23 cellular contexts compared by ENCODE assay signal in genomic region chr9:99176527-99177013, GRCh38. TPM values are rescaled to one million over a fixed set of nuclear protein-coding genes. Genes with fewer than 3 reads are reported as not detected.
DNase-seq lines count a peak whose midpoint lies in the region; ATAC-seq and TF ChIP-seq lines count a peak whose summit lies in the region.
"Had no signal": no experiment of that assay in that cellular context is flagged by ENCODE, and none has a peak within 500 bp of the region (broad histone marks: within the 10 kb centered on the region; RNA-seq: fewer than 3 reads in every experiment).

No MANE protein-coding gene starts in this region.

- H3K4me2 ChIP-seq in OCI-LY3 (ENCODE audit: low read length) = peak overlapping the region; percentile 46
- no peak overlapping the region for H3K4me2 ChIP-seq in smooth muscle cell
- no peak overlapping the region for H3K4me2 ChIP-seq in MM.1S (ENCODE audit: low read depth, low read length)
- H3K4me2 ChIP-seq: A549 had no signal

- peak overlapping the region; percentile 1 for H3K4me3 Mint-ChIP-seq in glutamatergic neuron (ENCODE audit: unreplicated experiment)
- H3K4me3 Mint-ChIP-seq: activated CD4-positive, alpha-beta T cell treated with anti-CD3 and anti-CD28 coated beads, Interleukin-2, amount 10 ng/mL, durations not matched to agents 24 days and 14 days; naive thymus-derived CD8-positive, alpha-beta T cell had no signal

- H3K27ac ChIP-seq in OCI-LY3 (ENCODE audit: low read length) (peak overlapping the region; percentile 99), smooth muscle cell (ENCODE audit: low read depth) (peak overlapping the region; percentile 60), aorta (ENCODE audit: low read depth in 1 of 2, low read length in 2 of 2) (no peak overlapping the region), MM.1S (ENCODE audit: low read length) (no peak overlapping the region)
- H3K27ac ChIP-seq: A549, C4-2B, psoas muscle, SK-N-MC, transverse colon had no signal

- peaks cover 23% of the 10 kb centered on the region for H3K9me3 Mint-ChIP-seq in glutamatergic neuron (ENCODE audit: unreplicated experiment)
- H3K9me3 Mint-ChIP-seq: activated CD4-positive, alpha-beta T cell treated with anti-CD3 and anti-CD28 coated beads, Interleukin-2, amount 10 ng/mL, durations not matched to agents 24 days and 14 days; naive thymus-derived CD8-positive, alpha-beta T cell had no signal

- WGBS in smooth muscle cell (ENCODE audit: low lambda C conversion rate) = 16% methylated on average over 4 of the region's 4 CpGs
- 84 to 85% methylated on average over 4 of the region's 4 CpGs for WGBS in aorta, 2 donors

- H3K9me3 ChIP-seq in OCI-LY3 (ENCODE audit: insufficient read depth, low read length) = no peaks in the 10 kb centered on the region
- H3K9me3 ChIP-seq in smooth muscle cell (replicated peaks; ENCODE audit: low read depth) = no peaks in the 10 kb centered on the region
- H3K9me3 ChIP-seq in aorta (ENCODE audit: control insufficient read depth, low read length) = no peaks in the 10 kb centered on the region
- no peaks in the 10 kb centered on the region for H3K9me3 ChIP-seq in MM.1S (replicated peaks; ENCODE audit: insufficient read depth, low read length)
- H3K9me3 ChIP-seq: A549, psoas muscle, transverse colon had no signal

- no peak for TF ChIP-seq CTCF in OCI-LY3 (IDR thresholded peaks at IDR 0.05; ENCODE audit: low read depth, low read length)
- no peak for TF ChIP-seq CTCF in glutamatergic neuron (IDR thresholded peaks at IDR 0.05; ENCODE audit: partially characterized antibody, unreplicated experiment)
- TF ChIP-seq CTCF in smooth muscle cell (IDR thresholded peaks at IDR 0.05; ENCODE audit: borderline replicate concordance, insufficient read depth, poor library complexity, severe bottlenecking) = no peak
- TF ChIP-seq CTCF in MM.1S (IDR thresholded peaks at IDR 0.05; ENCODE audit: low read length) = no peak

- H3K36me3 ChIP-seq in OCI-LY3 (replicated peaks; ENCODE audit: low read depth, low read length) = peaks cover 35% of the 10 kb centered on the region
- no peaks in the 10 kb centered on the region for H3K36me3 ChIP-seq in smooth muscle cell (ENCODE audit: low read depth)
- H3K36me3 ChIP-seq in aorta (ENCODE audit: control insufficient read depth in 1 of 2, insufficient read depth in 2 of 2, low read length in 1 of 2) = no peaks in the 10 kb centered on the region
- H3K36me3 ChIP-seq in MM.1S (replicated peaks; ENCODE audit: insufficient read depth, low read length) = no peaks in the 10 kb centered on the region
- H3K36me3 ChIP-seq: transverse colon had no signal

- H3K79me2 ChIP-seq in OCI-LY3 (ENCODE audit: low read length) (peaks cover 47% of the 10 kb centered on the region), smooth muscle cell (ENCODE audit: low read depth) (no peaks in the 10 kb centered on the region), MM.1S (ENCODE audit: low read length) (no peaks in the 10 kb centered on the region)

- H3K4me1 ChIP-seq in OCI-LY3 (ENCODE audit: low read length) (peaks cover 87% of the 10 kb centered on the region), smooth muscle cell (ENCODE audit: low read depth) (peaks cover 44% of the 10 kb centered on the region), aorta (ENCODE audit: control insufficient read depth in 1 of 2, insufficient read depth in 2 of 2, low read length in 2 of 2) (no peaks in the 10 kb centered on the region), MM.1S (ENCODE audit: low read length) (peaks cover 8% of the 10 kb centered on the region)
- H3K4me1 ChIP-seq: A549, psoas muscle had no signal

- H2AFZ ChIP-seq in OCI-LY3 (ENCODE audit: low read depth, low read length) (no peak overlapping the region), smooth muscle cell (ENCODE audit: low read depth) (peak overlapping the region; percentile 16), MM.1S (ENCODE audit: low read length) (no peak overlapping the region)

- intact Hi-C loops in aorta (cut with DNase I) = no loop called here

- peaks cover 40% of the 10 kb centered on the region for H3K4me1 Mint-ChIP-seq in glutamatergic neuron (ENCODE audit: low read depth, unreplicated experiment)

- H3K9me2 ChIP-seq in MM.1S (replicated peaks; ENCODE audit: insufficient read depth, low read length) = no peaks in the 10 kb centered on the region

- H3K4me3 ChIP-seq in OCI-LY3 (ENCODE audit: low read length) = peak overlapping the region; percentile 28
- H3K4me3 ChIP-seq in smooth muscle cell = no peak overlapping the region
- H3K4me3 ChIP-seq in aorta (ENCODE audit: low read length in 2 of 2) = no peak overlapping the region
- H3K4me3 ChIP-seq in MM.1S (ENCODE audit: low read length) = no peak overlapping the region
- H3K4me3 ChIP-seq: A549, lung, psoas muscle, SK-N-MC, transverse colon had no signal

- peaks cover 16% of the 10 kb centered on the region for H3K27me3 Mint-ChIP-seq in glutamatergic neuron (ENCODE audit: unreplicated experiment)

- DNase-seq in NCI-H2171 treated with DMSO at 0.1 percent for 48 hours (lab: John Stamatoyannopoulos, UW) = peak; percentile 6
- DNase-seq in NCI-H2171 (lab: John Stamatoyannopoulos, UW) = no peak
- no peak for DNase-seq in glutamatergic neuron
- DNase-seq in smooth muscle cell (lab: John Stamatoyannopoulos, UW; ENCODE audit: unreplicated experiment) = no peak
- DNase-seq in aorta = no peak
- DNase-seq in MM.1S = no peak
- DNase-seq in stimulated activated CD4-positive, alpha-beta T cell treated with anti-CD3 and anti-CD28 coated beads, Interleukin-2, amount 100 ng/mL, for 48 hours = no peak
- DNase-seq: activated CD4-positive, alpha-beta T cell treated with anti-CD3 and anti-CD28 coated beads, Interleukin-2, amount 10 ng/mL, durations not matched to agents 24 days and 14 days; activated naive CD4-positive, alpha-beta T cell treated with Interleukin-2 at 50 U/mL for 16 hours; dermis blood vessel endothelial cell; erythroblast; naive thymus-derived CD8-positive, alpha-beta T cell; NCI-H187; NCI-H510A treated with DMSO at 0.1 percent for 48 hours; PC-3; psoas muscle; stimulated activated naive CD8-positive, alpha-beta T cell treated with anti-CD3 and anti-CD28 coated beads, Interleukin-15, Interleukin-2, amounts not matched to agents 100 U/mL and 50 U/mL, for 24 hours; transverse colon had no signal

- no peaks in the 10 kb centered on the region for H3K36me3 Mint-ChIP-seq in glutamatergic neuron (ENCODE audit: unreplicated experiment)
- H3K36me3 Mint-ChIP-seq: naive thymus-derived CD8-positive, alpha-beta T cell had no signal

- H3K9ac ChIP-seq in OCI-LY3 (ENCODE audit: low read length) = peak overlapping the region; percentile 45
- no peak overlapping the region for H3K9ac ChIP-seq in smooth muscle cell (ENCODE audit: low read depth)
- H3K9ac ChIP-seq in MM.1S (ENCODE audit: low read length) = no peak overlapping the region

- H4K20me1 ChIP-seq in OCI-LY3 (ENCODE audit: insufficient read depth, low read length) = peaks cover 15% of the 10 kb centered on the region; the same call in 1 of the 2 replicates
- no peaks in the 10 kb centered on the region for H4K20me1 ChIP-seq in smooth muscle cell (ENCODE audit: low read depth)
- no peaks in the 10 kb centered on the region for H4K20me1 ChIP-seq in MM.1S (ENCODE audit: insufficient read depth, low read length)

- ATAC-seq in aorta (ENCODE audit: low FRiP score) = no peak
- ATAC-seq: A549; naive thymus-derived CD8-positive, alpha-beta T cell; PC-3; psoas muscle; stimulated activated naive CD8-positive, alpha-beta T cell treated with anti-CD3 and anti-CD28 coated beads, Interleukin-15, Interleukin-2, amounts not matched to agents 100 U/mL and 50 U/mL, for 24 hours had no signal

- no peak overlapping the region for H3K27ac Mint-ChIP-seq in glutamatergic neuron (ENCODE audit: unreplicated experiment)
- H3K27ac Mint-ChIP-seq: activated CD4-positive, alpha-beta T cell treated with anti-CD3 and anti-CD28 coated beads, Interleukin-2, amount 10 ng/mL, durations not matched to agents 24 days and 14 days had no signal

- H3K27me3 ChIP-seq in OCI-LY3 (ENCODE audit: low read depth, low read length) (no peaks in the 10 kb centered on the region), smooth muscle cell (ENCODE audit: low read depth) (no peaks in the 10 kb centered on the region), aorta (ENCODE audit: control insufficient read depth in 1 of 2, insufficient read depth in 2 of 2, low read length in 1 of 2) (no peaks in the 10 kb centered on the region), MM.1S (replicated peaks; ENCODE audit: insufficient read depth, low read length) (no peaks in the 10 kb centered on the region)
- H3K27me3 ChIP-seq: transverse colon had no signal

- peaks cover 4% of the 10 kb centered on the region for H3F3A ChIP-seq in smooth muscle cell (ENCODE audit: low read depth)
- H3F3A ChIP-seq in MM.1S (ENCODE audit: insufficient read depth, low read length) = no peaks in the 10 kb centered on the region

RNA-seq across cellular contexts. Expression of gene ALG2, which starts 45.2 kb away (rescaled TPM):
- total RNA-seq in glutamatergic neuron (ENCODE audit: unreplicated experiment) (19.0 TPM), smooth muscle cell (53.6 and 60.4 TPM in 2 replicates), aorta (10 to 100 TPM; 22.2 to 24.1 TPM)
- polyA plus RNA-seq in smooth muscle cell (50.1 and 53.9 TPM in 2 replicates), aorta (10 to 100 TPM; 15.4 to 16.2 TPM)

RNA-seq across cellular contexts. Expression of gene SEC61B, which starts 45.5 kb away (rescaled TPM):
- 131 TPM for total RNA-seq in glutamatergic neuron (ENCODE audit: unreplicated experiment)
- total RNA-seq in smooth muscle cell = 334 and 385 TPM in 2 replicates
- 471 and 549 TPM in 2 replicates for polyA plus RNA-seq in smooth muscle cell
- total RNA-seq in aorta = 100 to 1,000 TPM in 1 of 2 donors, 10 to 100 TPM in 1; 95.0 to 111 TPM
- 100 to 1,000 TPM; 201 to 288 TPM for polyA plus RNA-seq in aorta

Comparison
In these comparisons a context has a peak if more than half of its experiments do, and no peak if none do; other contexts are left out.
1. H3K27ac ChIP-seq: peak in OCI-LY3 (single experiment) and smooth muscle cell (single experiment); none in aorta (0 of 2) and MM.1S (single experiment).